In the genomic region with DNA sequence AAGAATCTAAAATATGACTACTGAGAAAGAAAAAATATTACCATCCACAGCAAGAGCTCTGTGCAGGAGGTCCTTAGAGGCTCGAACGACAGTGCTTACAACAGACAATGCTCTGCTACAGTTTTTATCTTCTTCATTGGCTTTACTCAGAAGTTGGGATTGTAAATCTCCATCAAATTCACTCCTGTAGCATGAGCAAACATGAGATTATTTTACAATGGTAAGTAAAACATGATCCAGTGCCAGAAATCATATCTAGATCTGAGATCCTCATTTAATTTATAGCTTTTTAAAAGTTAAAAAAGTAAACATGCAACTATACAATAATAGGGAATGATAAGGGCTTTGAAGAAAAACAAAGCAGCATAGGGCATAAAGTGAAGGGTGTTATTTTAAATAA, we compare ENCODE assay signal across 5 cellular contexts.
"Had no signal": no experiment of that assay in that cellular context is flagged by ENCODE, and none has a peak within 500 bp of the region (broad histone marks: within the 10 kb centered on the region; RNA-seq: fewer than 3 reads in every experiment).

No MANE protein-coding gene starts in this region.

- H3K27ac ChIP-seq: HL-60 had no signal

- ATAC-seq: HepG2, K562 had no signal

- H3K4me3 ChIP-seq: K562 had no signal

- DNase-seq: IMR-90, KBM-7 had no signal
